Comparison of ENCODE assay signal across 23 cellular contexts in the genomic region with DNA sequence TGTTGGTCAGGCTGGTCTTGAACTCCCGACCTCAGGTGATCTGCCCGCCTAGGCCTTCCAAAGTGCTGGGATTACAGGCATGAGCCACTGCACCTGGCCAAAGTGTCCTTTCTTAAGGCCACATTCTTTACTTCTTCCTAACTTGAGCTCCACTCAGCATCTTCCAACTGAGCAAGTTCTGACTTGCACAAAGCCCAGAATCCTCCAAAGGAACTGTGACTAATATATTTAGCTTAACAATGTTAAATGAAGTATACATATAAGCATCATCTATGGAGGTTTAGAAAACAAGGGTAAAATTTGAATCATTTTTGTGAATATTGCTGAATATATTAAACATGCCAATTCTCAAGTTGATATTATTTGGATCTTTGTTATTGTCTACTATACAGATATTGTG.
"Had no signal": no experiment of that assay in that cellular context is flagged by ENCODE, and none has a peak within 500 bp of the region (broad histone marks: within the 10 kb centered on the region; RNA-seq: fewer than 3 reads in every experiment).

No MANE protein-coding gene starts in this region.

- DNase-seq: activated B cell treated with CpG ODN at 0.5 μM for 24 hours; activated CD4-positive, alpha-beta T cell treated with anti-CD3 and anti-CD28 coated beads, Interleukin-2, amount 50 U/mL, for 1 hour; activated CD8-positive, alpha-beta memory T cell treated with anti-CD3 and anti-CD28 coated beads for 24 hours; activated CD8-positive, alpha-beta memory T cell treated with anti-CD3 and anti-CD28 coated beads, Interleukin-2, amount 50 U/mL, for 48 hours; aorta; brain microvascular endothelial cell; cortex of kidney; foreskin fibroblast; left cardiac atrium; mesendoderm; natural killer cell; pancreas; right lobe of liver; small intestine; stimulated activated CD4-positive, alpha-beta T cell treated with anti-CD3 and anti-CD28 coated beads, Interleukin-15, amount 100 ng/mL, for 24 hours; stimulated activated CD4-positive, alpha-beta T cell treated with anti-CD3 and anti-CD28 coated beads, Interleukin-2, amount 100 ng/mL, for 48 hours; stomach; T-helper 2 cell; testis; upper lobe of left lung had no signal

- H3K4me2 ChIP-seq: hepatocyte had no signal

- ATAC-seq: left cardiac atrium, natural killer cell, pancreas, right lobe of liver had no signal

- H2AFZ ChIP-seq: hepatocyte had no signal

- H3K9me3 ChIP-seq: neutrophil, pancreas, right lobe of liver, stomach, testis, upper lobe of left lung had no signal

- H3K4me3 Mint-ChIP-seq: activated B cell treated with CpG ODN at 0.5 μM for 24 hours, natural killer cell had no signal

- H3K9me3 Mint-ChIP-seq: activated B cell treated with CpG ODN at 0.5 μM for 24 hours, natural killer cell had no signal

- H3K79me2 ChIP-seq: hepatocyte had no signal

- H3K4me3 ChIP-seq: hepatocyte, pancreas, right lobe of liver, stomach, testis, upper lobe of left lung had no signal

- FAIRE-seq: pancreas, small intestine, TTC549 had no signal

- H3K27me3 ChIP-seq: brain microvascular endothelial cell, hepatocyte, neutrophil, pancreas, right lobe of liver, stomach, testis, upper lobe of left lung had no signal

- H3K27ac ChIP-seq: brain microvascular endothelial cell, neutrophil, pancreas, right lobe of liver, stomach, testis, upper lobe of left lung had no signal

- H3K4me1 ChIP-seq: pancreas, stomach, testis had no signal

- H3K36me3 Mint-ChIP-seq: natural killer cell had no signal

- H3K27ac Mint-ChIP-seq: activated B cell treated with CpG ODN at 0.5 μM for 24 hours, natural killer cell had no signal

- H3K36me3 ChIP-seq: brain microvascular endothelial cell, neutrophil, pancreas, right lobe of liver, upper lobe of left lung had no signal
